ENCODE assay signal across 8 cellular contexts in genomic region chr10:79445708-79446450, GRCh38. TPM values are rescaled to one million over a fixed set of nuclear protein-coding genes. Genes with fewer than 3 reads are reported as not detected.
DNase-seq lines count a peak whose midpoint lies in the region; ATAC-seq, FAIRE-seq and TF ChIP-seq lines count a peak whose summit lies in the region.

No MANE protein-coding gene starts in this region.

- FAIRE-seq in A204.1 (lab: Jason Lieb, UNC): peak; percentile 29

- H3K4me1 ChIP-seq in breast epithelium (peaks cover 6 to 13% of the 10 kb centered on the region in 2 donors), skeletal muscle satellite cell (ENCODE audit: control insufficient read depth, insufficient read depth, low read length) (peaks cover 42% of the 10 kb centered on the region)

- peak overlapping the region; percentile 69 for H3K9ac ChIP-seq in skeletal muscle satellite cell (ENCODE audit: low read depth, low read length)

- intact Hi-C loops in breast epithelium (cut with DNase I; ENCODE audit: low total_unique reads): no loop called here

- peak overlapping the region; percentile 82 for H3K4me2 ChIP-seq in skeletal muscle satellite cell (ENCODE audit: low read length)

- peaks cover 16% of the 10 kb centered on the region for H3K27me3 ChIP-seq in WERI-Rb-1 (ENCODE audit: insufficient read depth, low read depth, severe bottlenecking)
- H3K27me3 ChIP-seq in breast epithelium: no peaks in the 10 kb centered on the region
- H3K27me3 ChIP-seq in skeletal muscle satellite cell (ENCODE audit: control insufficient read depth, insufficient read depth, low read length): no peaks in the 10 kb centered on the region

- DNase-seq in NCI-H2196 (lab: John Stamatoyannopoulos, UW; ENCODE audit: unreplicated experiment): peak; percentile 83
- DNase-seq in WERI-Rb-1: peak; percentile 96
- DNase-seq in breast epithelium (ENCODE audit: low spot score in 2 of 2): peak; percentile 93 to 97

- peak; percentile 39 for TF ChIP-seq POLR2A in breast epithelium (IDR thresholded peaks at IDR 0.05)

- H3K27ac ChIP-seq in WERI-Rb-1 (no peak overlapping the region), breast epithelium (peak overlapping the region; percentile 79 to 93)

- TF ChIP-seq CTCF in WERI-Rb-1 (IDR thresholded peaks at IDR 0.05; ENCODE audit: low read depth, low read length) (no peak), breast epithelium (IDR thresholded peaks at IDR 0.05) (no peak)

- peak; percentile 94 for ATAC-seq in GM18861 (IDR thresholded peaks at IDR 0.05; ENCODE audit: unreplicated experiment)
- ATAC-seq in HG03103 (IDR thresholded peaks at IDR 0.05; ENCODE audit: low read depth, unreplicated experiment): peak; percentile 93

- H3K9me3 ChIP-seq in WERI-Rb-1 (ENCODE audit: severe bottlenecking) (no peaks in the 10 kb centered on the region), breast epithelium (no peaks in the 10 kb centered on the region), iPS-18c (ENCODE audit: control insufficient read depth, insufficient read depth, low read length) (no peaks in the 10 kb centered on the region), skeletal muscle satellite cell (replicated peaks; ENCODE audit: low read length) (no peaks in the 10 kb centered on the region)

- H3K36me3 ChIP-seq in WERI-Rb-1 (no peaks in the 10 kb centered on the region), breast epithelium (no peaks in the 10 kb centered on the region), skeletal muscle satellite cell (ENCODE audit: insufficient read depth, low read length) (no peaks in the 10 kb centered on the region)

- H3K4me3 ChIP-seq in WERI-Rb-1 (ENCODE audit: low read depth, low read length) (peak overlapping the region; percentile 46), breast epithelium (peak overlapping the region; percentile 77 to 90 (median 86)), iPS-18c (ENCODE audit: insufficient read depth, low read depth, low read length) (peak overlapping the region; percentile 56), skeletal muscle satellite cell (ENCODE audit: low read length) (peak overlapping the region; percentile 82)

RNA-seq across cellular contexts. Expression of gene ZCCHC24, which starts 0.5 kb away (rescaled TPM):
- total RNA-seq in breast epithelium: 10 to 100 TPM; 18.7 to 50.8 (median 48.8) TPM
- 16.5 and 26.2 TPM in 2 replicates for total RNA-seq in skeletal muscle satellite cell (2012; rRNA removed)
